17 cellular contexts compared by ENCODE assay signal in the genomic region with DNA sequence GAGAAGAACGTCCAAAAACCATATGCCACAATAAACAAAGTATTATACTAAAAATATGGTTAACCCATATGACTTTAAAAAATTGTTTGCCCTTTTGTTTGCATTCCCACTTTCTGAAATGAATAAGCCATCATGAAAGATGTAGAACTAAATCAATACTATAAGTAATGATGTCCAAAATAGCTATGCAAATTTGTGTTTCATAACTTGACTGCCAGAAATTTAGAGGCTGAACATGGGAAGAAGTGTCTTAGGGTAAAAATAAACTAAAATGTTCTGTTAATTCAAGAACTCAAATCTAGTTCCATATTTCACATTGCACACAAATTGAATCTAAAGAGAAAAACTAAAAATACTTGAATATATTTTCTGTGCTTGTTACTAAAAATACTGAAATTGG. TPM values are rescaled to one million over a fixed set of nuclear protein-coding genes. Genes with fewer than 3 reads are reported as not detected.
DNase-seq lines count a peak whose midpoint lies in the region; ATAC-seq and TF ChIP-seq lines count a peak whose summit lies in the region.
"Had no signal": no experiment of that assay in that cellular context is flagged by ENCODE, and none has a peak within 500 bp of the region (broad histone marks: within the 10 kb centered on the region; RNA-seq: fewer than 3 reads in every experiment).

No MANE protein-coding gene starts in this region.

- H3K9me3 Mint-ChIP-seq in activated CD8-positive, alpha-beta memory T cell treated with anti-CD3 and anti-CD28 coated beads, Interleukin-2, amount 10 ng/mL, durations not matched to agents 7 days and 5 days (ENCODE audit: low read depth), result no peaks in the 10 kb centered on the region
- no peaks in the 10 kb centered on the region for H3K9me3 Mint-ChIP-seq in activated T-helper 17 cell treated with anti-CD3 and anti-CD28 coated beads, Interleukin-2, amount 50 U/mL, for 72 hours
- H3K9me3 Mint-ChIP-seq: CD14-positive monocyte; CD8-positive, alpha-beta T cell; IgD-negative memory B cell had no signal

- no peak for TF ChIP-seq POLR2A in upper lobe of left lung (IDR thresholded peaks at IDR 0.05)

- no peaks in the 10 kb centered on the region for H3K9me2 ChIP-seq in MM.1S (replicated peaks; ENCODE audit: insufficient read depth, low read length)

- no peak for TF ChIP-seq EP300 in upper lobe of left lung (IDR thresholded peaks at IDR 0.05)

- DNase-seq in MM.1S, result peak; percentile 27
- DNase-seq in inferior parietal cortex (ENCODE audit: extremely low spot score), result peak; percentile 34
- no peak for DNase-seq in activated CD8-positive, alpha-beta memory T cell treated with anti-CD3 and anti-CD28 coated beads, Interleukin-2, amount 10 ng/mL, durations not matched to agents 7 days and 5 days
- no peak for DNase-seq in upper lobe of left lung
- no peak for DNase-seq in activated naive CD4-positive, alpha-beta T cell treated with anti-CD3 and anti-CD28 coated beads, Interleukin-2, amount 50 U/mL, for 16 hours
- DNase-seq: CD8-positive, alpha-beta T cell; COR-L47; DMS153; DMS79 treated with DMSO at 0.1 percent for 48 hours; EL; HCEC 1CT had no signal

- no peaks in the 10 kb centered on the region for H3K27me3 Mint-ChIP-seq in activated CD8-positive, alpha-beta memory T cell treated with anti-CD3 and anti-CD28 coated beads, Interleukin-2, amount 10 ng/mL, durations not matched to agents 7 days and 5 days
- no peaks in the 10 kb centered on the region for H3K27me3 Mint-ChIP-seq in activated T-helper 17 cell treated with anti-CD3 and anti-CD28 coated beads, Interleukin-2, amount 50 U/mL, for 72 hours
- H3K27me3 Mint-ChIP-seq: IgD-negative memory B cell had no signal

- H3K9me3 ChIP-seq in MM.1S (replicated peaks; ENCODE audit: insufficient read depth, low read length) (no peaks in the 10 kb centered on the region), upper lobe of left lung (no peaks in the 10 kb centered on the region)

- H3K4me3 ChIP-seq in MM.1S (ENCODE audit: low read length) (peak overlapping the region; percentile 35), upper lobe of left lung (no peak overlapping the region)

- peak; percentile 56 for ATAC-seq in GM18498 (IDR thresholded peaks at IDR 0.05; ENCODE audit: unreplicated experiment)
- ATAC-seq in GM21526 (IDR thresholded peaks at IDR 0.05; ENCODE audit: low FRiP score, unreplicated experiment), result peak; percentile 57
- no peak for ATAC-seq in activated CD8-positive, alpha-beta memory T cell treated with anti-CD3 and anti-CD28 coated beads, Interleukin-2, amount 10 ng/mL, durations not matched to agents 7 days and 5 days
- ATAC-seq in activated T-helper 17 cell treated with anti-CD3 and anti-CD28 coated beads, Interleukin-2, amount 50 U/mL, for 72 hours (replicated peaks), result no peak
- no peak for ATAC-seq in upper lobe of left lung (ENCODE audit: low FRiP score in 2 of 2)
- ATAC-seq: CD8-positive, alpha-beta T cell had no signal

- CTCF ChIA-PET in activated CD8-positive, alpha-beta memory T cell treated with anti-CD3 and anti-CD28 coated beads, Interleukin-2, amount 10 ng/mL, durations not matched to agents 7 days and 5 days (lab: Charles Lee), result no interaction called here

- no peak overlapping the region for H3K27ac Mint-ChIP-seq in activated CD8-positive, alpha-beta memory T cell treated with anti-CD3 and anti-CD28 coated beads, Interleukin-2, amount 10 ng/mL, durations not matched to agents 7 days and 5 days
- no peak overlapping the region for H3K27ac Mint-ChIP-seq in activated T-helper 17 cell treated with anti-CD3 and anti-CD28 coated beads, Interleukin-2, amount 50 U/mL, for 72 hours
- H3K27ac Mint-ChIP-seq: CD14-positive monocyte; CD8-positive, alpha-beta T cell; IgD-negative memory B cell had no signal

- peaks cover 37% of the 10 kb centered on the region for H3F3A ChIP-seq in MM.1S (ENCODE audit: insufficient read depth, low read length)

- 55 to 65% methylated on average over 1 of the region's 1 CpG for WGBS in upper lobe of left lung, 2 donors

- peak overlapping the region; percentile 89 for H3K4me2 ChIP-seq in MM.1S (ENCODE audit: low read depth, low read length)

- no peaks in the 10 kb centered on the region for H3K79me2 ChIP-seq in MM.1S (ENCODE audit: low read length)

- H3K27ac ChIP-seq in MM.1S (ENCODE audit: low read length) (peak overlapping the region; percentile 87), upper lobe of left lung (no peak overlapping the region)
- H3K27ac ChIP-seq: 22Rv1 had no signal

- no peak for TF ChIP-seq CTCF in MM.1S (IDR thresholded peaks at IDR 0.05; ENCODE audit: low read length)
- no peak for TF ChIP-seq CTCF in upper lobe of left lung (IDR thresholded peaks at IDR 0.05)

- H3K4me1 Mint-ChIP-seq in activated CD8-positive, alpha-beta memory T cell treated with anti-CD3 and anti-CD28 coated beads, Interleukin-2, amount 10 ng/mL, durations not matched to agents 7 days and 5 days, result no peaks in the 10 kb centered on the region
- H3K4me1 Mint-ChIP-seq in activated T-helper 17 cell treated with anti-CD3 and anti-CD28 coated beads, Interleukin-2, amount 50 U/mL, for 72 hours, result no peaks in the 10 kb centered on the region
- H3K4me1 Mint-ChIP-seq: CD14-positive monocyte, IgD-negative memory B cell had no signal

- H2AFZ ChIP-seq in MM.1S (ENCODE audit: low read length), result 0 out of 2 replicates have a peak overlapping the region, but pooled peaks have one; percentile 1

- no peaks in the 10 kb centered on the region for H3K36me3 ChIP-seq in MM.1S (replicated peaks; ENCODE audit: insufficient read depth, low read length)
- no peaks in the 10 kb centered on the region for H3K36me3 ChIP-seq in upper lobe of left lung

- H3K36me3 Mint-ChIP-seq in activated CD8-positive, alpha-beta memory T cell treated with anti-CD3 and anti-CD28 coated beads, Interleukin-2, amount 10 ng/mL, durations not matched to agents 7 days and 5 days, result no peaks in the 10 kb centered on the region
- H3K36me3 Mint-ChIP-seq in activated T-helper 17 cell treated with anti-CD3 and anti-CD28 coated beads, Interleukin-2, amount 50 U/mL, for 72 hours (ENCODE audit: low read depth), result no peaks in the 10 kb centered on the region
- H3K36me3 Mint-ChIP-seq: CD14-positive monocyte; CD8-positive, alpha-beta T cell; IgD-negative memory B cell had no signal

- H3K4me1 ChIP-seq in MM.1S (ENCODE audit: low read length), result peaks cover 56% of the 10 kb centered on the region
- H3K4me1 ChIP-seq in upper lobe of left lung, result no peaks in the 10 kb centered on the region

- H4K20me1 ChIP-seq in MM.1S (ENCODE audit: insufficient read depth, low read length), result no peaks in the 10 kb centered on the region

- no peak overlapping the region for H3K4me3 Mint-ChIP-seq in activated CD8-positive, alpha-beta memory T cell treated with anti-CD3 and anti-CD28 coated beads, Interleukin-2, amount 10 ng/mL, durations not matched to agents 7 days and 5 days
- no peak overlapping the region for H3K4me3 Mint-ChIP-seq in activated T-helper 17 cell treated with anti-CD3 and anti-CD28 coated beads, Interleukin-2, amount 50 U/mL, for 72 hours
- H3K4me3 Mint-ChIP-seq: CD14-positive monocyte; CD8-positive, alpha-beta T cell; IgD-negative memory B cell had no signal

- H3K27me3 ChIP-seq in MM.1S (replicated peaks; ENCODE audit: insufficient read depth, low read length), result no peaks in the 10 kb centered on the region
- H3K27me3 ChIP-seq in upper lobe of left lung, result no peaks in the 10 kb centered on the region

- peak overlapping the region; percentile 46; the same call in 1 of the 2 replicates for H3K9ac ChIP-seq in MM.1S (ENCODE audit: low read length)

RNA-seq across cellular contexts. Expression of a gene that starts 43.6 kb away (rescaled TPM):
- total RNA-seq in activated CD8-positive, alpha-beta memory T cell treated with anti-CD3 and anti-CD28 coated beads, Interleukin-2, amount 10 ng/mL, durations not matched to agents 7 days and 5 days, result 10 to 100 TPM; 15.6 to 18.0 TPM
- 10 to 100 TPM in 1 of 2 donors, 1 to 10 TPM in 1; 7.3 to 10.9 TPM for total RNA-seq in activated T-helper 17 cell treated with anti-CD3 and anti-CD28 coated beads, Interleukin-2, amount 50 U/mL, for 72 hours
- total RNA-seq in upper lobe of left lung, result 10 to 100 TPM in 1 of 6 donors, 1 to 10 TPM in 5; 2.4 to 10.9 (median 7.8) TPM

Comparison
In these comparisons a context has a peak if more than half of its experiments do, and no peak if none do; other contexts are left out.
1. ATAC-seq: peak in GM18498 (single experiment) and GM21526 (single experiment); none in activated CD8-positive, alpha-beta memory T cell treated with anti-CD3 and anti-CD28 coated beads, Interleukin-2, amount 10 ng/mL, durations not matched to agents 7 days and 5 days (single experiment), activated T-helper 17 cell treated with anti-CD3 and anti-CD28 coated beads, Interleukin-2, amount 50 U/mL, for 72 hours (single experiment) and upper lobe of left lung (0 of 2).
2. DNase-seq: peak in MM.1S (single experiment) and inferior parietal cortex (single experiment); none in activated CD8-positive, alpha-beta memory T cell treated with anti-CD3 and anti-CD28 coated beads, Interleukin-2, amount 10 ng/mL, durations not matched to agents 7 days and 5 days (single experiment), upper lobe of left lung (0 of 2) and activated naive CD4-positive, alpha-beta T cell treated with anti-CD3 and anti-CD28 coated beads, Interleukin-2, amount 50 U/mL, for 16 hours (single experiment).